Comparison of ENCODE assay signal across 7 cellular contexts in the genomic region with DNA sequence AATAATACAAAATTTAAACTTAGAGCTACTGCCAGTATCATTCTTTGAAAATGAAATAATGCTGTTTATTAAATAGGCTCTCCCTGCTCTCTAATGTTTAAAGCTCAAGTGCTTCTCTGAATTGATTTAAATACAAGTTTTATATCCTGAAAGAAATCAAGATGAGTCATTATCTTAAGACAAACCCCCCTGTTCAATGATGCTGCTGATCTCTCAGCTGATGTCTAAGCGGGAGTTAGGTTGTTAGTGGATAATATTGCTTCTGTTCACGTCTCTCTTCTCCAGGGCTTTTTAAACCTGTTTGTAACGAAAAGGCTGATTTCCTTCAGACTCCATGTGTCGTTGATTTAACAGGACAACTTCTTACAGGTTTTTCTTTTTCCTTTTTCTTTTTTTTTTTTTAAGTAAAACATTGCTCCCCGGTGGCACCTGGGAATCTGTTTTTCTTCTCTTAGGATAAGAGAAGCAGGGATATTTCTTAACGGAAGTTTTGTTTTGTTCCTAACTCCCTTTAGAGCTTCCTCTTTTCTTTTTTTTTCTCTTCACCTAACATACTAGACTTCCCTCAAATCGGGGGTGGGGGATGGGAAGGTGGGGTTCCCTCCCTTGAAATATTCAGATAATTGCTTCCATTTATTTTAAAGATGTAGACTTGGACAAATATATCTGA. TPM values are rescaled to one million over a fixed set of nuclear protein-coding genes. Genes with fewer than 3 reads are reported as not detected.
DNase-seq lines count a peak whose midpoint lies in the region; ATAC-seq and TF ChIP-seq lines count a peak whose summit lies in the region.

No MANE protein-coding gene starts in this region.

- H3K4me2 ChIP-seq in GM23248 (ENCODE audit: unreplicated experiment), result peak overlapping the region; percentile 52
- peak overlapping the region; percentile 100 for H3K4me2 ChIP-seq in OCI-LY3 (ENCODE audit: low read length)

- peaks cover 5% of the 10 kb centered on the region for H3K36me3 Mint-ChIP-seq in central memory CD8-positive, alpha-beta T cell (ENCODE audit: insufficient read depth)

- H3K79me2 ChIP-seq in GM23248 (ENCODE audit: insufficient read depth) (no peaks in the 10 kb centered on the region), OCI-LY3 (ENCODE audit: low read length) (no peaks in the 10 kb centered on the region)

- no peaks in the 10 kb centered on the region for H3K9me3 Mint-ChIP-seq in central memory CD8-positive, alpha-beta T cell

- TF ChIP-seq EP300 in stomach (IDR thresholded peaks at IDR 0.05) (no peak), upper lobe of left lung (IDR thresholded peaks at IDR 0.05) (no peak)

- ATAC-seq in central memory CD8-positive, alpha-beta T cell (replicated peaks; ENCODE audit: extremely low read depth, poor library complexity, severe bottlenecking), result no peak
- no peak for ATAC-seq in HG02588 (IDR thresholded peaks at IDR 0.05; ENCODE audit: unreplicated experiment)
- no peak for ATAC-seq in upper lobe of left lung (ENCODE audit: low FRiP score in 2 of 2)

- H3K4me3 Mint-ChIP-seq in central memory CD8-positive, alpha-beta T cell, result peak overlapping the region; percentile 81

- H3K9me3 ChIP-seq in GM23248 (ENCODE audit: low read depth) (no peaks in the 10 kb centered on the region), OCI-LY3 (ENCODE audit: insufficient read depth, low read length) (no peaks in the 10 kb centered on the region), stomach (no peaks in the 10 kb centered on the region), upper lobe of left lung (no peaks in the 10 kb centered on the region)

- DNase-seq in GM23248, result peak; percentile 22
- DNase-seq in central memory CD8-positive, alpha-beta T cell (ENCODE audit: low spot score in 2 of 2), result no peak
- DNase-seq in retina, result peak; percentile 32
- no peak for DNase-seq in stomach
- DNase-seq in upper lobe of left lung, result no peak

- H3K4me3 ChIP-seq in GM23248 (no peak overlapping the region), OCI-LY3 (ENCODE audit: low read length) (peak overlapping the region; percentile 79), stomach (peak overlapping the region in 1 of 4 donors; percentile 81), upper lobe of left lung (peak overlapping the region in 1 of 4 donors; percentile 87)

- H3K9ac ChIP-seq in GM23248 (no peak overlapping the region), OCI-LY3 (ENCODE audit: low read length) (peak overlapping the region; percentile 68)

- H2AFZ ChIP-seq in GM23248 (peak overlapping the region; percentile 89), OCI-LY3 (ENCODE audit: low read depth, low read length) (peak overlapping the region; percentile 100)

- TF ChIP-seq CTCF in OCI-LY3 (IDR thresholded peaks at IDR 0.05; ENCODE audit: low read depth, low read length), result no peak
- no peak for TF ChIP-seq CTCF in stomach (IDR thresholded peaks at IDR 0.05)
- TF ChIP-seq CTCF in upper lobe of left lung (IDR thresholded peaks at IDR 0.05), result no peak

- in situ Hi-C loops in GM23248 (cut with MboI), result no loop called here

- H3K9me2 ChIP-seq in GM23248 (ENCODE audit: insufficient read depth), result no peaks in the 10 kb centered on the region

- peaks cover 39% of the 10 kb centered on the region for H3K27me3 Mint-ChIP-seq in central memory CD8-positive, alpha-beta T cell

- H4K20me1 ChIP-seq in GM23248 (ENCODE audit: insufficient read depth) (no peaks in the 10 kb centered on the region), OCI-LY3 (ENCODE audit: insufficient read depth, low read length) (no peaks in the 10 kb centered on the region)

- TF ChIP-seq POLR2A in stomach (IDR thresholded peaks at IDR 0.05) (no peak), upper lobe of left lung (IDR thresholded peaks at IDR 0.05) (no peak)

- H3K36me3 ChIP-seq in GM23248 (ENCODE audit: low read depth), result no peaks in the 10 kb centered on the region
- no peaks in the 10 kb centered on the region for H3K36me3 ChIP-seq in OCI-LY3 (replicated peaks; ENCODE audit: low read depth, low read length)
- H3K36me3 ChIP-seq in stomach, result no peaks in the 10 kb centered on the region
- no peaks in the 10 kb centered on the region for H3K36me3 ChIP-seq in upper lobe of left lung

- peaks cover 14% of the 10 kb centered on the region for H3K4me1 Mint-ChIP-seq in central memory CD8-positive, alpha-beta T cell

- peak overlapping the region; percentile 39 for H3K27ac Mint-ChIP-seq in central memory CD8-positive, alpha-beta T cell (ENCODE audit: low read depth)

- H3K27me3 ChIP-seq in GM23248 (replicated peaks; ENCODE audit: insufficient read depth), result peaks cover 8% of the 10 kb centered on the region
- peaks cover 25% of the 10 kb centered on the region for H3K27me3 ChIP-seq in OCI-LY3 (ENCODE audit: low read depth, low read length)
- no peaks in the 10 kb centered on the region for H3K27me3 ChIP-seq in stomach
- H3K27me3 ChIP-seq in upper lobe of left lung, result no peaks in the 10 kb centered on the region

- H3K4me1 ChIP-seq in GM23248 (ENCODE audit: insufficient read depth) (peaks cover 6% of the 10 kb centered on the region), OCI-LY3 (ENCODE audit: low read length) (peaks cover 17% of the 10 kb centered on the region), stomach (peaks cover 6 to 28% (median 12%) of the 10 kb centered on the region in 4 donors), upper lobe of left lung (peaks cover 14 to 24% (median 19%) of the 10 kb centered on the region in 4 donors)

- H3K27ac ChIP-seq in GM23248 (no peak overlapping the region), OCI-LY3 (ENCODE audit: low read length) (no peak overlapping the region), stomach (peak overlapping the region in 2 of 5 donors; percentile 88 to 90), upper lobe of left lung (peak overlapping the region in 1 of 4 donors; percentile 88)

- intact Hi-C loops in stomach (cut with DNase I; ENCODE audit: low total_unique reads), result loop anchor here (10.0 kb wide), 1 partner anchor 351 kb away; no protein-coding TSS in a partner anchor

- 19 to 21% methylated on average over 7 of the region's 7 CpGs for WGBS in GM23248 (ENCODE audit: low coverage in 1 of 2, low lambda C conversion rate in 2 of 2, missing lambda C conversion rate in 2 of 2), 2 experiments
- 26 to 35% (median 33%) methylated on average over 7 of the region's 7 CpGs for WGBS in stomach, 5 donors
- WGBS in upper lobe of left lung, 2 donors, result 22 to 25% methylated on average over 7 of the region's 7 CpGs

- H3F3A ChIP-seq in GM23248 (ENCODE audit: insufficient read depth), result no peaks in the 10 kb centered on the region

RNA-seq across cellular contexts. Expression of gene LYRM9, which starts 0.8 kb away (rescaled TPM):
- 11.3 and 18.6 TPM in 2 replicates for total RNA-seq in GM23248 (2014; rRNA removed; shearing (Covaris generic))
- polyA plus RNA-seq in GM23248 (2016; fragmentation: Nextera tagmentation; extraction: Ambion mirVana), result 13.2 and 15.4 TPM in 2 replicates
- total RNA-seq in stomach, result 10 to 100 TPM in 3 of 5 donors, 1 to 10 TPM in 1, under 1 TPM in 1; 0.58 to 20.3 (median 11.6) TPM
- 10 to 100 TPM in 2 of 3 donors, 1 to 10 TPM in 1; 8.6 to 12.5 (median 11.5) TPM for polyA plus RNA-seq in stomach
- total RNA-seq in upper lobe of left lung, result 10 to 100 TPM in 5 of 6 donors, 1 to 10 TPM in 1; 9.1 to 26.8 (median 14.4) TPM

Comparison
In these comparisons a context has a peak if more than half of its experiments do, and no peak if none do; other contexts are left out.
1. DNase-seq: peak in GM23248 (single experiment) and retina (single experiment); none in central memory CD8-positive, alpha-beta T cell (0 of 2), stomach (single experiment) and upper lobe of left lung (0 of 2).